8 cellular contexts compared by ENCODE assay signal in the genomic region with DNA sequence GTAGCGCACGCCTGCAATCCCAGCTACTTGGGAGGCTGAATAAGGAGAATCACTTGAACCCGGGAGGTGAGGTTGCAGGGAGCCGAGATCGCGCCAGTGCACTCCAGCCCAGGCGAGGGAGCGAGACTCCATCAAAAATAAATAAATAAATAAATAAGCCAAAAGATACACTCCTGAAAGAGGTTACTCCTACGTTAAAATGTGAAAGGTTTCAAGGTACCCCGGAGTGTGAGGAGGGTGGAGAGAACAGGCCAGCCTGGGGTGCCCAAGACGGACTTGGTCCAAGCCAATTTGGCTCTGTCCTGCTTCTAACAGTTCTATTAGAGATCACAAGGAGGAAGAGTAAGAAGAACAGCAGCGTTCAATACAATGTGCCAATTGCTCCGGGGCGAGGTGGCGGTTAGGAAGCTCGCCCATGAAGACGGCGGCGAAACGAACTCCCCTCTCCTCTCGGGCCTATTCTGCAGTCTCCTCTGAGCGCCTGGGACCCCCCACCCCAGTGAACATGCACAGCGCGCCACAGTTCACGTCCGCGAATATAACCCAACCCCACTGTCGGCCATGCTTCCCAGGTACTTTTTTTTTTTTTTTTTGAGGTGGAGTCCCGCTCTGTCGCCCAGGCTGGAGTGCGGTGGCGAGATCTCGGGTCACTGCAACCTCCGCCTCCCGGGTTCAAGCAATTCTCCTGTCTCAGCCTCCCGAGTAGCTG. TPM values are rescaled to one million over a fixed set of nuclear protein-coding genes. Genes with fewer than 3 reads are reported as not detected.
DNase-seq lines count a peak whose midpoint lies in the region; ATAC-seq and TF ChIP-seq lines count a peak whose summit lies in the region.

No MANE protein-coding gene starts in this region.

- H3K4me1 Mint-ChIP-seq in CD4-positive, alpha-beta memory T cell: peaks cover 11 to 33% (median 18%) of the 10 kb centered on the region in 4 donors
- peaks cover 24% of the 10 kb centered on the region for H3K4me1 Mint-ChIP-seq in T-helper 1 cell treated with Interleukin-12 subunit alpha and Interleukin-12 subunit beta and Interleukin-4 antibody, amounts not matched to agents 30 μg/mL and 1 μg/mL, for 36 hours (ENCODE audit: low read depth)

- peak; percentile 15 for ATAC-seq in HG02870 (IDR thresholded peaks at IDR 0.05; ENCODE audit: unreplicated experiment)
- ATAC-seq in HG03571 (IDR thresholded peaks at IDR 0.05; ENCODE audit: unreplicated experiment): no peak

- 18 to 21% methylated on average over 34 to 36 of the region's 36 CpGs for WGBS in ectodermal cell, 2 experiments
- WGBS in thyroid gland, 2 donors: 17 to 20% methylated on average over 36 of the region's 36 CpGs

- H3K9me3 Mint-ChIP-seq in CD4-positive, alpha-beta memory T cell: no peaks in the 10 kb centered on the region
- H3K9me3 Mint-ChIP-seq in T-helper 1 cell treated with Interleukin-12 subunit alpha and Interleukin-12 subunit beta and Interleukin-4 antibody, amounts not matched to agents 30 μg/mL and 1 μg/mL, for 36 hours: no peaks in the 10 kb centered on the region

- DNase-seq in CD4-positive, alpha-beta memory T cell: peak in 1 of 5 donors; percentile 46
- DNase-seq in midbrain (lab: John Stamatoyannopoulos, UW) (peak; percentile 2), thyroid gland (peak; percentile 12 to 28), GM13977 (ENCODE audit: low spot score) (no peak)

- H3K36me3 ChIP-seq in CD4-positive, alpha-beta memory T cell (ENCODE audit: insufficient read depth, low read length): no peaks in the 10 kb centered on the region
- H3K36me3 ChIP-seq in ectodermal cell (ENCODE audit: control insufficient read depth, insufficient read depth, low read length) (peaks cover 13% of the 10 kb centered on the region), thyroid gland (peaks cover 0 to 11% of the 10 kb centered on the region in 2 donors)

- peak overlapping the region; percentile 97 to 99 (median 98) for H3K27ac Mint-ChIP-seq in CD4-positive, alpha-beta memory T cell
- peak overlapping the region; percentile 97 for H3K27ac Mint-ChIP-seq in T-helper 1 cell treated with Interleukin-12 subunit alpha and Interleukin-12 subunit beta and Interleukin-4 antibody, amounts not matched to agents 30 μg/mL and 1 μg/mL, for 36 hours

- H3K4me3 Mint-ChIP-seq in CD4-positive, alpha-beta memory T cell: peak overlapping the region; percentile 95 to 99 (median 97)
- peak overlapping the region; percentile 94 for H3K4me3 Mint-ChIP-seq in T-helper 1 cell treated with Interleukin-12 subunit alpha and Interleukin-12 subunit beta and Interleukin-4 antibody, amounts not matched to agents 30 μg/mL and 1 μg/mL, for 36 hours

- H3K27ac ChIP-seq in CD4-positive, alpha-beta memory T cell (ENCODE audit: low read depth, low read length): peak overlapping the region; percentile 88
- no peak overlapping the region for H3K27ac ChIP-seq in ectodermal cell (ENCODE audit: insufficient read depth, low read depth, low read length, poor library complexity, severe bottlenecking)
- H3K27ac ChIP-seq in thyroid gland: peak overlapping the region; percentile 87 to 97 (median 95)

- H3K4me3 ChIP-seq in CD4-positive, alpha-beta memory T cell (ENCODE audit: low read length in 2 of 2): peak overlapping the region; percentile 73 to 96
- peak overlapping the region; percentile 53 for H3K4me3 ChIP-seq in ectodermal cell (ENCODE audit: insufficient read depth, low read depth, low read length)
- H3K4me3 ChIP-seq in thyroid gland (replicated peaks in 1 of 3): peak overlapping the region; percentile 38 to 59 (median 40)

- intact Hi-C loops in CD4-positive, alpha-beta memory T cell (cut with micrococcal nuclease): loop anchor here (1.0 to 5.0 kb wide), 7 partner anchors 37 to 290 kb away; partner anchors contain the start of genes DHX30, KIF9, KLHL18 and SCAP
- intact Hi-C loops in thyroid gland (cut with DNase I): no loop called here

- no peaks in the 10 kb centered on the region for H3K27me3 Mint-ChIP-seq in CD4-positive, alpha-beta memory T cell
- H3K27me3 Mint-ChIP-seq in T-helper 1 cell treated with Interleukin-12 subunit alpha and Interleukin-12 subunit beta and Interleukin-4 antibody, amounts not matched to agents 30 μg/mL and 1 μg/mL, for 36 hours (ENCODE audit: low read depth): peaks cover 5% of the 10 kb centered on the region

- CTCF ChIA-PET in CD4-positive, alpha-beta memory T cell (lab: Charles Lee; ENCODE audit: partially characterized antibody): interaction anchor here (0.6 to 1.9 kb wide), 7 partner anchors 8 to 273 kb away, joined by 3 to 8 read pairs (median 4); no protein-coding TSS in a partner anchor

- H3K36me3 Mint-ChIP-seq in CD4-positive, alpha-beta memory T cell: peaks cover 12 to 34% of the 10 kb centered on the region in 2 donors
- peaks cover 8% of the 10 kb centered on the region for H3K36me3 Mint-ChIP-seq in T-helper 1 cell treated with Interleukin-12 subunit alpha and Interleukin-12 subunit beta and Interleukin-4 antibody, amounts not matched to agents 30 μg/mL and 1 μg/mL, for 36 hours (ENCODE audit: low read depth)

- TF ChIP-seq POLR2A in thyroid gland (IDR thresholded peaks at IDR 0.05): no peak

- no peaks in the 10 kb centered on the region for H3K9me3 ChIP-seq in CD4-positive, alpha-beta memory T cell (ENCODE audit: control insufficient read depth in 1 of 2, low read length in 2 of 2)
- H3K9me3 ChIP-seq in ectodermal cell (ENCODE audit: control insufficient read depth, low read length): no peaks in the 10 kb centered on the region
- H3K9me3 ChIP-seq in thyroid gland: no peaks in the 10 kb centered on the region

- POLR2A ChIA-PET in CD4-positive, alpha-beta memory T cell (lab: Charles Lee; ENCODE audit: partially characterized antibody): interaction anchor here (0.6 to 2.9 kb wide), 11 partner anchors 35 to 1819 kb away, joined by 3 to 12 read pairs (median 5); partner anchors contain the start of genes PTPN23, SCAP and SMARCC1

- in situ Hi-C loops in GM13977 (cut with MboI; ENCODE audit: low pct_unique_long_range_greater_than_20kb, low sequenced_read_pairs, unreplicated experiment): loop anchor here (25.0 kb wide), 1 partner anchor 475 kb away; no protein-coding TSS in a partner anchor

- no peaks in the 10 kb centered on the region for H3K27me3 ChIP-seq in CD4-positive, alpha-beta memory T cell (ENCODE audit: insufficient read depth, low read length)
- H3K27me3 ChIP-seq in ectodermal cell (ENCODE audit: control insufficient read depth, insufficient read depth, low read length, poor library complexity, severe bottlenecking) (no peaks in the 10 kb centered on the region), thyroid gland (no peaks in the 10 kb centered on the region)

- H3K4me1 ChIP-seq in CD4-positive, alpha-beta memory T cell (ENCODE audit: insufficient read depth, low read length): peaks cover 13% of the 10 kb centered on the region
- H3K4me1 ChIP-seq in ectodermal cell (ENCODE audit: control insufficient read depth, insufficient read depth, low read length): no peaks in the 10 kb centered on the region
- peaks cover 0 to 8% of the 10 kb centered on the region in 2 donors for H3K4me1 ChIP-seq in thyroid gland

- TF ChIP-seq CTCF in thyroid gland (IDR thresholded peaks at IDR 0.05): no peak
- no peak for TF ChIP-seq CTCF in GM13977 (IDR thresholded peaks at IDR 0.05; ENCODE audit: extremely low read depth, insufficient read depth, missing control alignments)

RNA-seq across cellular contexts. Expression of gene ELP6, which starts 0.9 kb away (rescaled TPM):
- total RNA-seq in CD4-positive, alpha-beta memory T cell: 10 to 100 TPM; 24.8 to 28.6 TPM
- 10 to 100 TPM; 37.1 to 45.7 TPM for polyA plus RNA-seq in CD4-positive, alpha-beta memory T cell
- 63.8 TPM for polyA plus RNA-seq in ectodermal cell (2013, experiment 1 of 4)
- 64.7 TPM for polyA plus RNA-seq in ectodermal cell (2013, experiment 2 of 4)
- 48.2 TPM for polyA plus RNA-seq in ectodermal cell (2013, experiment 3 of 4)
- 46.7 TPM for polyA plus RNA-seq in ectodermal cell (2013, experiment 4 of 4)
- total RNA-seq in thyroid gland: 10 to 100 TPM; 25.3 to 42.7 (median 35.5) TPM

RNA-seq across cellular contexts. Expression of gene SCAP, which starts 36.8 kb away (rescaled TPM):
- 10 to 100 TPM; 85.7 to 88.1 TPM for total RNA-seq in CD4-positive, alpha-beta memory T cell
- polyA plus RNA-seq in CD4-positive, alpha-beta memory T cell: 10 to 100 TPM; 37.7 to 56.4 TPM
- 92.9 TPM for polyA plus RNA-seq in ectodermal cell (2013, experiment 1 of 4)
- 92.7 TPM for polyA plus RNA-seq in ectodermal cell (2013, experiment 2 of 4)
- 78.5 TPM for polyA plus RNA-seq in ectodermal cell (2013, experiment 3 of 4)
- polyA plus RNA-seq in ectodermal cell (2013, experiment 4 of 4): 85.6 TPM
- total RNA-seq in thyroid gland: 100 to 1,000 TPM in 1 of 4 donors, 10 to 100 TPM in 3; 56.8 to 102 (median 88.8) TPM
